Comparison of ENCODE assay signal across 1 cellular context in the genomic region with DNA sequence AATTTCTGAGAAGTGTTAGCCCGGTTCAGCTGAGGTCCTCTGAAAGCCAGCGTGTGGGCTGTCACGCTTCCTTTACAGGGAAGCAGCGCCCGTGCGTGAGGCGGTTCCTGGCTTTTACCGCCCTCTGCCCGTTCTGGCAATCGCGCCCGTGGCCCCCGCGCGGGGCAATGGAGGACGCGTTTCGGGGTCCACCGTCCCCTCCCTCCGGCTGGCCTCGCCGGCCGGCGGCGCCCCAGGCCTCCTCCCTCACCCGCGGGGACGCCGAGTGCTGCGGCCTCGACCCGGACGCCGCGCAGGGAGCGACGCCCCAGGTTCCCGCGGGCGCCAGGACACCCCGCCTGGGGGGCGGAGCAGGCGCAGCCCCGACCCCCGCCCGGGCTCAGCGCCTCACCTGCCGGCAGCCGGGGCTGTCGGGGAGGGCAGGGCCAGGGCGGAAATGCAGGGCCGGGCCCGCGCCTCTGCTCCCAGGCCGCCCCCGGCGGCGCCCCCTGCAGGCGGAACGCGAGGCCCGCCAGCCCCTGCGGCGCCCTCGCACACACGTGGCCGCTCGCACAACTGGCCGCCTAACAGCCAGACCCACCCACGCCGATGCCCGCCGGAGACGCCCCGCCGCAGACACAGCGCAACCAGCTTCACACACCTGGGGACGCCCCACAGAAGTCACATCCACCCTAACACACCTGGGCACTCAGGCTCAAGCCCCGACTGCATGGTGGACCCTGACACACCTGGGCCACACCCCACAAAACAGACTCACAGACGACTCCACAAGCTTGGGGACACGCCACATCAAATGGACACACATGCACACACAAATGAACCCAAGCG.
TF ChIP-seq lines count a peak whose summit lies in the region.

A gene (minus strand): TSS at position 440 of the 828 bp plus-strand sequence. CDS start 56,198 bp downstream, outside the sequence.

TF ChIP-seq in WTC11, 78 proteins besides CTCF, POLR2A, EP300 and RAD21 (continued from another document and continues in another):
- TF ChIP-seq, protein P1, sequence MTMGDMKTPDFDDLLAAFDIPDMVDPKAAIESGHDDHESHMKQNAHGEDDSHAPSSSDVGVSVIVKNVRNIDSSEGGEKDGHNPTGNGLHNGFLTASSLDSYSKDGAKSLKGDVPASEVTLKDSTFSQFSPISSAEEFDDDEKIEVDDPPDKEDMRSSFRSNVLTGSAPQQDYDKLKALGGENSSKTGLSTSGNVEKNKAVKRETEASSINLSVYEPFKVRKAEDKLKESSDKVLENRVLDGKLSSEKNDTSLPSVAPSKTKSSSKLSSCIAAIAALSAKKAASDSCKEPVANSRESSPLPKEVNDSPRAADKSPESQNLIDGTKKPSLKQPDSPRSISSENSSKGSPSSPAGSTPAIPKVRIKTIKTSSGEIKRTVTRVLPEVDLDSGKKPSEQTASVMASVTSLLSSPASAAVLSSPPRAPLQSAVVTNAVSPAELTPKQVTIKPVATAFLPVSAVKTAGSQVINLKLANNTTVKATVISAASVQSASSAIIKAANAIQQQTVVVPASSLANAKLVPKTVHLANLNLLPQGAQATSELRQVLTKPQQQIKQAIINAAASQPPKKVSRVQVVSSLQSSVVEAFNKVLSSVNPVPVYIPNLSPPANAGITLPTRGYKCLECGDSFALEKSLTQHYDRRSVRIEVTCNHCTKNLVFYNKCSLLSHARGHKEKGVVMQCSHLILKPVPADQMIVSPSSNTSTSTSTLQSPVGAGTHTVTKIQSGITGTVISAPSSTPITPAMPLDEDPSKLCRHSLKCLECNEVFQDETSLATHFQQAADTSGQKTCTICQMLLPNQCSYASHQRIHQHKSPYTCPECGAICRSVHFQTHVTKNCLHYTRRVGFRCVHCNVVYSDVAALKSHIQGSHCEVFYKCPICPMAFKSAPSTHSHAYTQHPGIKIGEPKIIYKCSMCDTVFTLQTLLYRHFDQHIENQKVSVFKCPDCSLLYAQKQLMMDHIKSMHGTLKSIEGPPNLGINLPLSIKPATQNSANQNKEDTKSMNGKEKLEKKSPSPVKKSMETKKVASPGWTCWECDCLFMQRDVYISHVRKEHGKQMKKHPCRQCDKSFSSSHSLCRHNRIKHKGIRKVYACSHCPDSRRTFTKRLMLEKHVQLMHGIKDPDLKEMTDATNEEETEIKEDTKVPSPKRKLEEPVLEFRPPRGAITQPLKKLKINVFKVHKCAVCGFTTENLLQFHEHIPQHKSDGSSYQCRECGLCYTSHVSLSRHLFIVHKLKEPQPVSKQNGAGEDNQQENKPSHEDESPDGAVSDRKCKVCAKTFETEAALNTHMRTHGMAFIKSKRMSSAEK (CRISPR knock-in tag; IDR thresholded peaks at IDR 0.05; ENCODE audit: borderline replicate concordance): no peak
- TF ChIP-seq SMAD3 (CRISPR knock-in tag; IDR thresholded peaks at IDR 0.05; ENCODE audit: borderline replicate concordance): peak; percentile 70
- TF ChIP-seq PRRX2 (CRISPR knock-in tag; IDR thresholded peaks at IDR 0.05): 0 out of 2 replicates have a peak, but pooled peaks have one; percentile 58
- TF ChIP-seq, protein P2, sequence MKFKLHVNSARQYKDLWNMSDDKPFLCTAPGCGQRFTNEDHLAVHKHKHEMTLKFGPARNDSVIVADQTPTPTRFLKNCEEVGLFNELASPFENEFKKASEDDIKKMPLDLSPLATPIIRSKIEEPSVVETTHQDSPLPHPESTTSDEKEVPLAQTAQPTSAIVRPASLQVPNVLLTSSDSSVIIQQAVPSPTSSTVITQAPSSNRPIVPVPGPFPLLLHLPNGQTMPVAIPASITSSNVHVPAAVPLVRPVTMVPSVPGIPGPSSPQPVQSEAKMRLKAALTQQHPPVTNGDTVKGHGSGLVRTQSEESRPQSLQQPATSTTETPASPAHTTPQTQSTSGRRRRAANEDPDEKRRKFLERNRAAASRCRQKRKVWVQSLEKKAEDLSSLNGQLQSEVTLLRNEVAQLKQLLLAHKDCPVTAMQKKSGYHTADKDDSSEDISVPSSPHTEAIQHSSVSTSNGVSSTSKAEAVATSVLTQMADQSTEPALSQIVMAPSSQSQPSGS (CRISPR knock-in tag; IDR thresholded peaks at IDR 0.05; ENCODE audit: borderline replicate concordance, low read depth): no peak
- TF ChIP-seq, protein P3, sequence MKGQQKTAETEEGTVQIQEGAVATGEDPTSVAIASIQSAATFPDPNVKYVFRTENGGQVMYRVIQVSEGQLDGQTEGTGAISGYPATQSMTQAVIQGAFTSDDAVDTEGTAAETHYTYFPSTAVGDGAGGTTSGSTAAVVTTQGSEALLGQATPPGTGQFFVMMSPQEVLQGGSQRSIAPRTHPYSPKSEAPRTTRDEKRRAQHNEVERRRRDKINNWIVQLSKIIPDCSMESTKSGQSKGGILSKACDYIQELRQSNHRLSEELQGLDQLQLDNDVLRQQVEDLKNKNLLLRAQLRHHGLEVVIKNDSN (CRISPR knock-in tag; IDR thresholded peaks at IDR 0.05): peak; percentile 75; the same call in 1 of the 2 replicates
- peak; percentile 59; the same call in 1 of the 2 replicates for TF ChIP-seq ZNF317 (CRISPR knock-in tag; IDR thresholded peaks at IDR 0.05; ENCODE audit: borderline replicate concordance, low read depth)
- no peak for TF ChIP-seq ZNF671 (CRISPR knock-in tag; IDR thresholded peaks at IDR 0.05)
- TF ChIP-seq, protein P4, sequence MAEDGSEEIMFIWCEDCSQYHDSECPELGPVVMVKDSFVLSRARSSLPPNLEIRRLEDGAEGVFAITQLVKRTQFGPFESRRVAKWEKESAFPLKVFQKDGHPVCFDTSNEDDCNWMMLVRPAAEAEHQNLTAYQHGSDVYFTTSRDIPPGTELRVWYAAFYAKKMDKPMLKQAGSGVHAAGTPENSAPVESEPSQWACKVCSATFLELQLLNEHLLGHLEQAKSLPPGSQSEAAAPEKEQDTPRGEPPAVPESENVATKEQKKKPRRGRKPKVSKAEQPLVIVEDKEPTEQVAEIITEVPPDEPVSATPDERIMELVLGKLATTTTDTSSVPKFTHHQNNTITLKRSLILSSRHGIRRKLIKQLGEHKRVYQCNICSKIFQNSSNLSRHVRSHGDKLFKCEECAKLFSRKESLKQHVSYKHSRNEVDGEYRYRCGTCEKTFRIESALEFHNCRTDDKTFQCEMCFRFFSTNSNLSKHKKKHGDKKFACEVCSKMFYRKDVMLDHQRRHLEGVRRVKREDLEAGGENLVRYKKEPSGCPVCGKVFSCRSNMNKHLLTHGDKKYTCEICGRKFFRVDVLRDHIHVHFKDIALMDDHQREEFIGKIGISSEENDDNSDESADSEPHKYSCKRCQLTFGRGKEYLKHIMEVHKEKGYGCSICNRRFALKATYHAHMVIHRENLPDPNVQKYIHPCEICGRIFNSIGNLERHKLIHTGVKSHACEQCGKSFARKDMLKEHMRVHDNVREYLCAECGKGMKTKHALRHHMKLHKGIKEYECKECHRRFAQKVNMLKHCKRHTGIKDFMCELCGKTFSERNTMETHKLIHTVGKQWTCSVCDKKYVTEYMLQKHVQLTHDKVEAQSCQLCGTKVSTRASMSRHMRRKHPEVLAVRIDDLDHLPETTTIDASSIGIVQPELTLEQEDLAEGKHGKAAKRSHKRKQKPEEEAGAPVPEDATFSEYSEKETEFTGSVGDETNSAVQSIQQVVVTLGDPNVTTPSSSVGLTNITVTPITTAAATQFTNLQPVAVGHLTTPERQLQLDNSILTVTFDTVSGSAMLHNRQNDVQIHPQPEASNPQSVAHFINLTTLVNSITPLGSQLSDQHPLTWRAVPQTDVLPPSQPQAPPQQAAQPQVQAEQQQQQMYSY (CRISPR knock-in tag; IDR thresholded peaks at IDR 0.05): no peak; the same call in 1 of the 2 replicates
- no peak for TF ChIP-seq ZNF396 (CRISPR knock-in tag; IDR thresholded peaks at IDR 0.05; ENCODE audit: borderline replicate concordance)
- TF ChIP-seq, protein P5, sequence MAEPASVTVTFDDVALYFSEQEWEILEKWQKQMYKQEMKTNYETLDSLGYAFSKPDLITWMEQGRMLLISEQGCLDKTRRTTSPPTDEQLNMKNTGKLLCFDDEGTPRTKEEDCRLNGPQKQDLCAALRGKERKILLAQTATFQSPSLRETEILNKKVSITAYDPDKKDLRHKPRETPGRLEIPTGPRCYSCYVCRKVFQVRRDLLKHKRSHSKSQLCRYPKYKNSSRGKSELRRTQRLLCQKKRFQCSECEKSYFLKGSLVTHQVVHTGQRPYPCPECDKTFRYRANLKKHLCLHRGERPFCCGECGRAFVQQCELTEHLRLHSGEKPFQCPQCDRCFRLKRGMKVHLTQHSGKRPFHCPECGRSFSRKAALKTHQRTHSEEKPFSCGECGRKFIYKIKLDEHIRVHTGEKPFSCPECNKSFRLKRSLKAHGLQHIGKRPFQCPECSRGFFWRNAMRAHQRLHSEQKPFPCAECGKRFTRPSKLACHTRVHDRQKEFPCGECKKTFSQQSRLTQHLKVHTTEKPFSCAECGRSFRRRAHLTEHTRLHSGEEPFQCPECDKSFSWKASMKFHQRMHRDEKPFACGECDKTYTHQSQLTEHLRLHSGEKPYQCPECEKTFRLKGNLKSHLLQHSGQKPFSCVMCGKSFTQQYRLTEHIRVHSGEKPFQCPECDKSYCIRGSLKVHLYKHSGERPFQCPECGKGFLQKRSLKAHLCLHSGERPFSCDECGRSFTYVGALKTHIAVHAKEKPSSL (CRISPR knock-in tag; conservative IDR thresholded peaks at IDR 0.05): no peak
- no peak for TF ChIP-seq JAZF1 (CRISPR knock-in tag; IDR thresholded peaks at IDR 0.05)
- TF ChIP-seq CBFB (CRISPR knock-in tag; IDR thresholded peaks at IDR 0.05; ENCODE audit: low read depth): 0 out of 2 replicates have a peak, but pooled peaks have one; percentile 90
- TF ChIP-seq, protein P6, sequence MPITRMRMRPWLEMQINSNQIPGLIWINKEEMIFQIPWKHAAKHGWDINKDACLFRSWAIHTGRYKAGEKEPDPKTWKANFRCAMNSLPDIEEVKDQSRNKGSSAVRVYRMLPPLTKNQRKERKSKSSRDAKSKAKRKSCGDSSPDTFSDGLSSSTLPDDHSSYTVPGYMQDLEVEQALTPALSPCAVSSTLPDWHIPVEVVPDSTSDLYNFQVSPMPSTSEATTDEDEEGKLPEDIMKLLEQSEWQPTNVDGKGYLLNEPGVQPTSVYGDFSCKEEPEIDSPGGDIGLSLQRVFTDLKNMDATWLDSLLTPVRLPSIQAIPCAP (CRISPR knock-in tag; IDR thresholded peaks at IDR 0.05): 0 out of 2 replicates have a peak, but pooled peaks have one; percentile 35
- no peak for TF ChIP-seq OVOL2 (CRISPR knock-in tag; IDR thresholded peaks at IDR 0.05; ENCODE audit: borderline replicate concordance)
- TF ChIP-seq FOXP1 (CRISPR knock-in tag; IDR thresholded peaks at IDR 0.05; ENCODE audit: borderline replicate concordance): peak; percentile 99
- TF ChIP-seq ELF4 (CRISPR knock-in tag; IDR thresholded peaks at IDR 0.05; ENCODE audit: low read depth): 0 out of 2 replicates have a peak, but pooled peaks have one; percentile 18
- TF ChIP-seq ATF1 (CRISPR knock-in tag; IDR thresholded peaks at IDR 0.05): peak; percentile 60; the same call in 1 of the 2 replicates
- TF ChIP-seq TP53 (CRISPR knock-in tag; IDR thresholded peaks at IDR 0.05): no peak
- TF ChIP-seq, protein P7, sequence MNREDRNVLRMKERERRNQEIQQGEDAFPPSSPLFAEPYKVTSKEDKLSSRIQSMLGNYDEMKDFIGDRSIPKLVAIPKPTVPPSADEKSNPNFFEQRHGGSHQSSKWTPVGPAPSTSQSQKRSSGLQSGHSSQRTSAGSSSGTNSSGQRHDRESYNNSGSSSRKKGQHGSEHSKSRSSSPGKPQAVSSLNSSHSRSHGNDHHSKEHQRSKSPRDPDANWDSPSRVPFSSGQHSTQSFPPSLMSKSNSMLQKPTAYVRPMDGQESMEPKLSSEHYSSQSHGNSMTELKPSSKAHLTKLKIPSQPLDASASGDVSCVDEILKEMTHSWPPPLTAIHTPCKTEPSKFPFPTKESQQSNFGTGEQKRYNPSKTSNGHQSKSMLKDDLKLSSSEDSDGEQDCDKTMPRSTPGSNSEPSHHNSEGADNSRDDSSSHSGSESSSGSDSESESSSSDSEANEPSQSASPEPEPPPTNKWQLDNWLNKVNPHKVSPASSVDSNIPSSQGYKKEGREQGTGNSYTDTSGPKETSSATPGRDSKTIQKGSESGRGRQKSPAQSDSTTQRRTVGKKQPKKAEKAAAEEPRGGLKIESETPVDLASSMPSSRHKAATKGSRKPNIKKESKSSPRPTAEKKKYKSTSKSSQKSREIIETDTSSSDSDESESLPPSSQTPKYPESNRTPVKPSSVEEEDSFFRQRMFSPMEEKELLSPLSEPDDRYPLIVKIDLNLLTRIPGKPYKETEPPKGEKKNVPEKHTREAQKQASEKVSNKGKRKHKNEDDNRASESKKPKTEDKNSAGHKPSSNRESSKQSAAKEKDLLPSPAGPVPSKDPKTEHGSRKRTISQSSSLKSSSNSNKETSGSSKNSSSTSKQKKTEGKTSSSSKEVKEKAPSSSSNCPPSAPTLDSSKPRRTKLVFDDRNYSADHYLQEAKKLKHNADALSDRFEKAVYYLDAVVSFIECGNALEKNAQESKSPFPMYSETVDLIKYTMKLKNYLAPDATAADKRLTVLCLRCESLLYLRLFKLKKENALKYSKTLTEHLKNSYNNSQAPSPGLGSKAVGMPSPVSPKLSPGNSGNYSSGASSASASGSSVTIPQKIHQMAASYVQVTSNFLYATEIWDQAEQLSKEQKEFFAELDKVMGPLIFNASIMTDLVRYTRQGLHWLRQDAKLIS (CRISPR knock-in tag; IDR thresholded peaks at IDR 0.05; ENCODE audit: borderline replicate concordance): peak; percentile 87
- TF ChIP-seq, protein P8, sequence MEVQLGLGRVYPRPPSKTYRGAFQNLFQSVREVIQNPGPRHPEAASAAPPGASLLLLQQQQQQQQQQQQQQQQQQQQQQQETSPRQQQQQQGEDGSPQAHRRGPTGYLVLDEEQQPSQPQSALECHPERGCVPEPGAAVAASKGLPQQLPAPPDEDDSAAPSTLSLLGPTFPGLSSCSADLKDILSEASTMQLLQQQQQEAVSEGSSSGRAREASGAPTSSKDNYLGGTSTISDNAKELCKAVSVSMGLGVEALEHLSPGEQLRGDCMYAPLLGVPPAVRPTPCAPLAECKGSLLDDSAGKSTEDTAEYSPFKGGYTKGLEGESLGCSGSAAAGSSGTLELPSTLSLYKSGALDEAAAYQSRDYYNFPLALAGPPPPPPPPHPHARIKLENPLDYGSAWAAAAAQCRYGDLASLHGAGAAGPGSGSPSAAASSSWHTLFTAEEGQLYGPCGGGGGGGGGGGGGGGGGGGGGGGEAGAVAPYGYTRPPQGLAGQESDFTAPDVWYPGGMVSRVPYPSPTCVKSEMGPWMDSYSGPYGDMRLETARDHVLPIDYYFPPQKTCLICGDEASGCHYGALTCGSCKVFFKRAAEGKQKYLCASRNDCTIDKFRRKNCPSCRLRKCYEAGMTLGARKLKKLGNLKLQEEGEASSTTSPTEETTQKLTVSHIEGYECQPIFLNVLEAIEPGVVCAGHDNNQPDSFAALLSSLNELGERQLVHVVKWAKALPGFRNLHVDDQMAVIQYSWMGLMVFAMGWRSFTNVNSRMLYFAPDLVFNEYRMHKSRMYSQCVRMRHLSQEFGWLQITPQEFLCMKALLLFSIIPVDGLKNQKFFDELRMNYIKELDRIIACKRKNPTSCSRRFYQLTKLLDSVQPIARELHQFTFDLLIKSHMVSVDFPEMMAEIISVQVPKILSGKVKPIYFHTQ (CRISPR knock-in tag; IDR thresholded peaks at IDR 0.05): no peak
- TF ChIP-seq FOXK1 (CRISPR knock-in tag; IDR thresholded peaks at IDR 0.05): peak; percentile 86
- TF ChIP-seq, protein P9, sequence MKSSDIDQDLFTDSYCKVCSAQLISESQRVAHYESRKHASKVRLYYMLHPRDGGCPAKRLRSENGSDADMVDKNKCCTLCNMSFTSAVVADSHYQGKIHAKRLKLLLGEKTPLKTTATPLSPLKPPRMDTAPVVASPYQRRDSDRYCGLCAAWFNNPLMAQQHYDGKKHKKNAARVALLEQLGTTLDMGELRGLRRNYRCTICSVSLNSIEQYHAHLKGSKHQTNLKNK (CRISPR knock-in tag; IDR thresholded peaks at IDR 0.05): no peak
- TF ChIP-seq MYBL2 (CRISPR knock-in tag; IDR thresholded peaks at IDR 0.05): peak; percentile 95
- TF ChIP-seq, protein P10, sequence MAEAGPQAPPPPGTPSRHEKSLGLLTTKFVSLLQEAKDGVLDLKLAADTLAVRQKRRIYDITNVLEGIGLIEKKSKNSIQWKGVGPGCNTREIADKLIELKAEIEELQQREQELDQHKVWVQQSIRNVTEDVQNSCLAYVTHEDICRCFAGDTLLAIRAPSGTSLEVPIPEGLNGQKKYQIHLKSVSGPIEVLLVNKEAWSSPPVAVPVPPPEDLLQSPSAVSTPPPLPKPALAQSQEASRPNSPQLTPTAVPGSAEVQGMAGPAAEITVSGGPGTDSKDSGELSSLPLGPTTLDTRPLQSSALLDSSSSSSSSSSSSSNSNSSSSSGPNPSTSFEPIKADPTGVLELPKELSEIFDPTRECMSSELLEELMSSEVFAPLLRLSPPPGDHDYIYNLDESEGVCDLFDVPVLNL (CRISPR knock-in tag; IDR thresholded peaks at IDR 0.05; ENCODE audit: borderline replicate concordance, low read depth): peak; percentile 78; the same call in 1 of the 2 replicates
